ENCODE assay signal across 24 cellular contexts in the genomic region with DNA sequence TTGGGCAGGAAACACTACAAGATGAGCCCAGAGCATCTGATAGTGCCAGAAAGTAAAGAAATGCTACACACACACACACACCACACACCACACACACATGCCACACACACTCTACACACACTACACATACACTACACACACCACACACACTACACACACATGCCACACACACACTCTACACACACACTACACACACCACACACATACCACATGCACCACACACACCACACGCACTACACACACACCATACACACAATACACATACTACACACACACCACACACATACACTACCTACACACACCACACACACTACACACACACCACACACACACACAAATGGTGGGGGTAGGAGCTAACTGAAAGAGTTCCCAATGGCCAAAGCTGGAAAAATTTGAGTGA. TPM values are rescaled to one million over a fixed set of nuclear protein-coding genes. Genes with fewer than 3 reads are reported as not detected.
A peak's percentile ranks its signal among the peaks of the same experiment; 100 is the strongest.
DNase-seq lines count a peak whose midpoint lies in the region; FAIRE-seq and TF ChIP-seq lines count a peak whose summit lies in the region.
"Had no signal": no experiment of that assay in that cellular context is flagged by ENCODE, and none has a peak within 500 bp of the region (broad histone marks: within the 10 kb centered on the region; RNA-seq: fewer than 3 reads in every experiment).

No MANE protein-coding gene starts in this region.

- H2BK120ac ChIP-seq in H1 (replicated peaks; ENCODE audit: low read depth, low read length) (no peak overlapping the region), neuronal stem cell (ENCODE audit: low read depth, low read length) (no peak overlapping the region)

- H4K91ac ChIP-seq in H1 (replicated peaks; ENCODE audit: insufficient read length, low read length) (peak overlapping the region; percentile 90), neuronal stem cell (ENCODE audit: low read depth, low read length, poor library complexity) (peak overlapping the region; percentile 80)

- H3K27me3 Mint-ChIP-seq in CD8-positive, alpha-beta memory T cell = peaks cover 15 to 20% of the 10 kb centered on the region in 2 donors
- H3K27me3 Mint-ChIP-seq in activated CD4-positive, alpha-beta T cell treated with anti-CD3 and anti-CD28 coated beads, Interleukin-2, amount 10 ng/mL, durations not matched to agents 24 days and 14 days = peaks cover 38% of the 10 kb centered on the region

- H3K36me3 Mint-ChIP-seq in CD8-positive, alpha-beta memory T cell = no peaks in the 10 kb centered on the region
- no peaks in the 10 kb centered on the region for H3K36me3 Mint-ChIP-seq in activated CD4-positive, alpha-beta T cell treated with anti-CD3 and anti-CD28 coated beads, Interleukin-2, amount 10 ng/mL, durations not matched to agents 24 days and 14 days (ENCODE audit: low read depth)

- 0 out of 2 replicates have a peak, but pooled peaks cover 2% of the 10 kb centered on the region for H3K79me1 ChIP-seq in H1 (ENCODE audit: low read depth, low read length)
- no peaks in the 10 kb centered on the region for H3K79me1 ChIP-seq in neuronal stem cell (ENCODE audit: low read depth, low read length)

- POLR2A ChIA-PET in CD8-positive, alpha-beta memory T cell (lab: Charles Lee) = no interaction called here
- POLR2A ChIA-PET in H1 (lab: Charles Lee; ENCODE audit: partially characterized antibody) = interaction anchor here (1.6 kb wide), 1 partner anchor 11 kb away, joined by 4 read pairs; no protein-coding TSS in a partner anchor

- no peaks in the 10 kb centered on the region for H3K9me3 Mint-ChIP-seq in CD8-positive, alpha-beta memory T cell
- no peaks in the 10 kb centered on the region for H3K9me3 Mint-ChIP-seq in activated CD4-positive, alpha-beta T cell treated with anti-CD3 and anti-CD28 coated beads, Interleukin-2, amount 10 ng/mL, durations not matched to agents 24 days and 14 days

- 93% methylated on average over 1 of the region's 1 CpG; no CpG with 5 or more reads in 1 of the 2 experiments for WGBS in H1 (ENCODE audit: extremely low coverage in 1 of 2, insufficient coverage in 1 of 2, insufficient read length in 1 of 2, insufficient replicate concordance in 2 of 2, low coverage in 1 of 2, low lambda C conversion rate in 2 of 2, missing lambda C conversion rate in 1 of 2), 2 experiments
- WGBS in neuronal stem cell (ENCODE audit: extremely low coverage in 2 of 2, insufficient read length in 2 of 2, insufficient replicate concordance in 1 of 2), 2 donors = 100% methylated on average over 1 of the region's 1 CpG; no CpG with 5 or more reads in 1 of the 2 donors

- CTCF ChIA-PET in CD8-positive, alpha-beta memory T cell (lab: Charles Lee) = no interaction called here
- CTCF ChIA-PET in H1 (lab: Charles Lee; ENCODE audit: partially characterized antibody) = interaction anchor here (0.6 to 5.0 kb wide), 4 partner anchors 12 to 612 kb away, joined by 3 to 34 read pairs (median 10); no protein-coding TSS in a partner anchor

- H2BK15ac ChIP-seq in H1 (ENCODE audit: low read length) (peak overlapping the region; percentile 61), neuronal stem cell (ENCODE audit: low read length) (no peak overlapping the region)

- H2BK12ac ChIP-seq in H1 (ENCODE audit: low read depth, low read length) (peak overlapping the region; percentile 99), neuronal stem cell (ENCODE audit: low read length) (no peak overlapping the region)

- H4K8ac ChIP-seq in H1 (ENCODE audit: extremely low read depth, insufficient read depth, low read length) = peak overlapping the region; percentile 57; the same call in 1 of the 2 replicates
- H4K8ac ChIP-seq in neuronal stem cell (ENCODE audit: low read depth, low read length) = no peak overlapping the region

- H3K56ac ChIP-seq in H1 (replicated peaks; ENCODE audit: insufficient read length, low read depth, low read length) = peak overlapping the region; percentile 88

- peak overlapping the region; percentile 100; the same call in 1 of the 2 replicates for H2AK5ac ChIP-seq in H1 (ENCODE audit: low read depth, low read length)
- no peak overlapping the region for H2AK5ac ChIP-seq in neuronal stem cell (ENCODE audit: low read depth, low read length)

- no peak for TF ChIP-seq EP300 in H1 (IDR thresholded peaks at IDR 0.05; ENCODE audit: borderline replicate concordance in 1 of 2, low read depth in 2 of 2, low read length in 2 of 2)

- no peak for TF ChIP-seq CTCF in H1 (IDR thresholded peaks at IDR 0.05; ENCODE audit: control extremely low read depth in 1 of 3, insufficient read depth in 1 of 3, low read depth in 1 of 3, low read length in 3 of 3)

- peak overlapping the region; percentile 16 for H3K27ac ChIP-seq in CD8-positive, alpha-beta memory T cell (ENCODE audit: low read depth, low read length)
- H3K27ac ChIP-seq in H1 (ENCODE audit: low read depth, low read length) (no peak overlapping the region), neuronal stem cell (replicated peaks; ENCODE audit: low read length) (no peak overlapping the region)
- no peak overlapping the region for H3K27ac ChIP-seq in effector memory CD4-positive, alpha-beta T cell (ENCODE audit: insufficient read depth, low read length, poor library complexity, severe bottlenecking)
- H3K27ac ChIP-seq: HL-60, SJSA1 had no signal

- no peak for TF ChIP-seq RAD21 in H1 (IDR thresholded peaks at IDR 0.05 in 1 of 2, conservative IDR thresholded peaks at IDR 0.05 in 1 of 2; ENCODE audit: low read depth in 2 of 2, low read length in 2 of 2)

- intact Hi-C loops in activated CD4-positive, alpha-beta T cell treated with anti-CD3 and anti-CD28 coated beads, Interleukin-2, amount 10 ng/mL, durations not matched to agents 24 days and 14 days (cut with micrococcal nuclease) = loop anchor here (2.0 to 5.0 kb wide), 2 partner anchors 24 to 371 kb away; no protein-coding TSS in a partner anchor

- peaks cover 10 to 14% (median 12%) of the 10 kb centered on the region in 3 donors for H3K4me1 Mint-ChIP-seq in CD8-positive, alpha-beta memory T cell
- peaks cover 10% of the 10 kb centered on the region for H3K4me1 Mint-ChIP-seq in activated CD4-positive, alpha-beta T cell treated with anti-CD3 and anti-CD28 coated beads, Interleukin-2, amount 10 ng/mL, durations not matched to agents 24 days and 14 days

- H3K9ac ChIP-seq in H1 (replicated peaks in 1 of 4; ENCODE audit: extremely low read depth in 1 of 4, low read depth in 3 of 4, low read length in 3 of 4) = peak overlapping the region in 1 of 4 experiments; percentile 38; a peak in 1 of 7 replicates
- H3K9ac ChIP-seq in neuronal stem cell (ENCODE audit: low read depth, low read length, poor library complexity) = peak overlapping the region; percentile 38

- no peak overlapping the region for H3K14ac ChIP-seq in H1 (ENCODE audit: insufficient read length)
- peak overlapping the region; percentile 25 for H3K14ac ChIP-seq in neuronal stem cell (ENCODE audit: low read length)

- no peak overlapping the region for H3K23ac ChIP-seq in H1 (ENCODE audit: insufficient read length)
- H3K23ac ChIP-seq in neuronal stem cell (ENCODE audit: low read depth, low read length, poor library complexity) = peak overlapping the region; percentile 90

- no peaks in the 10 kb centered on the region for H3K9me3 ChIP-seq in CD8-positive, alpha-beta memory T cell (ENCODE audit: low read length)
- H3K9me3 ChIP-seq in H1 (ENCODE audit: insufficient read depth in 2 of 2, low read depth in 1 of 2, low read length in 1 of 2) (no peaks in the 10 kb centered on the region), neuronal stem cell (replicated peaks in 1 of 2; ENCODE audit: control insufficient read depth in 2 of 2, insufficient read depth in 1 of 2, low read depth in 1 of 2, low read length in 2 of 2) (peaks cover 0 to 3% of the 10 kb centered on the region in 2 donors)
- no peaks in the 10 kb centered on the region for H3K9me3 ChIP-seq in effector memory CD4-positive, alpha-beta T cell (ENCODE audit: control insufficient read depth, low read length)
- H3K9me3 ChIP-seq: BE2C, MG63, SJSA1 had no signal

- peaks cover 11% of the 10 kb centered on the region; the same call in 1 of the 2 replicates for H3K23me2 ChIP-seq in H1 (ENCODE audit: low read depth, low read length)

- H3K79me2 ChIP-seq in H1 (ENCODE audit: control insufficient read depth in 1 of 2, insufficient read depth in 2 of 2, low read length in 2 of 2) = no peaks in the 10 kb centered on the region

- FAIRE-seq in HTR-8/SVneo (lab: Jason Lieb, UNC) (peak; percentile 99), H1 (lab: Jason Lieb, UNC) (no peak)
- FAIRE-seq: GM18507 had no signal

- H3K4me2 ChIP-seq in H1 (ENCODE audit: insufficient read depth in 1 of 2, low read depth in 2 of 2, low read length in 2 of 2) (no peak overlapping the region), neuronal stem cell (ENCODE audit: insufficient read depth, low read length, poor library complexity, severe bottlenecking) (no peak overlapping the region)

- H3K4me3 Mint-ChIP-seq in CD8-positive, alpha-beta memory T cell = no peak overlapping the region
- no peak overlapping the region for H3K4me3 Mint-ChIP-seq in activated CD4-positive, alpha-beta T cell treated with anti-CD3 and anti-CD28 coated beads, Interleukin-2, amount 10 ng/mL, durations not matched to agents 24 days and 14 days
- H3K4me3 Mint-ChIP-seq: CD14-positive monocyte had no signal

- H3K27me3 ChIP-seq in CD8-positive, alpha-beta memory T cell (ENCODE audit: insufficient read depth, low read length, poor library complexity, severe bottlenecking) = peaks cover 6% of the 10 kb centered on the region
- H3K27me3 ChIP-seq in H1 (replicated peaks in 1 of 4; ENCODE audit: control insufficient read depth in 3 of 4, extremely low read depth in 1 of 4, insufficient read depth in 3 of 4, low read length in 3 of 4) = peaks cover 8 to 26% (median 22%) of the 10 kb centered on the region in 4 experiments
- peaks cover 0 to 20% (median 7%) of the 10 kb centered on the region in 3 experiments for H3K27me3 ChIP-seq in neuronal stem cell (ENCODE audit: control insufficient read depth in 3 of 3, insufficient read depth in 3 of 3, low read depth in 1 of 3, low read length in 3 of 3)
- H3K27me3 ChIP-seq in effector memory CD4-positive, alpha-beta T cell (replicated peaks; ENCODE audit: control insufficient read depth, insufficient read depth, low read length, poor library complexity, severe bottlenecking) = peaks cover 3% of the 10 kb centered on the region

- no peaks in the 10 kb centered on the region for H3K4me1 ChIP-seq in CD8-positive, alpha-beta memory T cell (ENCODE audit: insufficient read depth, low read length)
- H3K4me1 ChIP-seq in H1 (replicated peaks in 1 of 4; ENCODE audit: control insufficient read depth in 3 of 4, insufficient read depth in 4 of 4, low read length in 3 of 4) = peaks cover 0 to 13% (median 8%) of the 10 kb centered on the region in 4 experiments; a peak in 5 of 7 replicates
- H3K4me1 ChIP-seq in neuronal stem cell (ENCODE audit: control insufficient read depth in 2 of 2, insufficient read depth in 1 of 2, low read depth in 1 of 2, low read length in 2 of 2) = peaks cover 4 to 15% of the 10 kb centered on the region in 2 donors
- peaks cover 3% of the 10 kb centered on the region for H3K4me1 ChIP-seq in effector memory CD4-positive, alpha-beta T cell (ENCODE audit: control insufficient read depth, insufficient read depth, low read length, poor library complexity, severe bottlenecking)
- H3K4me1 ChIP-seq: BE2C had no signal

- no peaks in the 10 kb centered on the region for H3K36me3 ChIP-seq in CD8-positive, alpha-beta memory T cell (ENCODE audit: insufficient read depth, low read length)
- H3K36me3 ChIP-seq in H1 (ENCODE audit: control insufficient read depth in 2 of 4, insufficient read depth in 4 of 4, low read length in 3 of 4) = no peaks in the 10 kb centered on the region; a peak in 1 of 8 replicates
- peaks cover 0 to 3% of the 10 kb centered on the region in 2 donors for H3K36me3 ChIP-seq in neuronal stem cell (replicated peaks in 1 of 2; ENCODE audit: control insufficient read depth in 2 of 2, insufficient read depth in 2 of 2, low read length in 2 of 2)
- no peaks in the 10 kb centered on the region for H3K36me3 ChIP-seq in effector memory CD4-positive, alpha-beta T cell (ENCODE audit: control insufficient read depth, insufficient read depth, low read length)
- H3K36me3 ChIP-seq: BE2C, MG63, SJSA1 had no signal

- 0 out of 2 replicates have a peak overlapping the region, but pooled peaks have one; percentile 3 for H2BK5ac ChIP-seq in H1 (ENCODE audit: low read depth, low read length)
- H2BK5ac ChIP-seq in neuronal stem cell (ENCODE audit: low read length) = no peak overlapping the region

- no peak overlapping the region for H2AFZ ChIP-seq in H1 (ENCODE audit: low read length)
- no peak overlapping the region for H2AFZ ChIP-seq in neuronal stem cell (ENCODE audit: low read length)

- H3K4me3 ChIP-seq in CD8-positive, alpha-beta memory T cell (ENCODE audit: low read length) = no peak overlapping the region
- H3K4me3 ChIP-seq in H1 (ENCODE audit: extremely low read depth in 1 of 4, insufficient read depth in 2 of 4, low read depth in 3 of 4, low read length in 4 of 4) = no peak overlapping the region
- H3K4me3 ChIP-seq in neuronal stem cell (ENCODE audit: low read length in 2 of 2) = peak overlapping the region in 1 of 2 donors; percentile 62
- no peak overlapping the region for H3K4me3 ChIP-seq in effector memory CD4-positive, alpha-beta T cell (ENCODE audit: insufficient read depth, low read depth, low read length, poor library complexity, severe bottlenecking)
- H3K4me3 ChIP-seq: MG63, SJSA1 had no signal

- H3K4ac ChIP-seq in H1 (replicated peaks; ENCODE audit: insufficient read length, low read depth, low read length) (peak overlapping the region; percentile 88), neuronal stem cell (ENCODE audit: low read length) (no peak overlapping the region)

- H3K27ac Mint-ChIP-seq in CD8-positive, alpha-beta memory T cell = no peak overlapping the region
- H3K27ac Mint-ChIP-seq in activated CD4-positive, alpha-beta T cell treated with anti-CD3 and anti-CD28 coated beads, Interleukin-2, amount 10 ng/mL, durations not matched to agents 24 days and 14 days = no peak overlapping the region
- H3K27ac Mint-ChIP-seq: CD14-positive monocyte had no signal

- peaks cover 0 to 5% of the 10 kb centered on the region in 2 experiments for H4K20me1 ChIP-seq in H1 (replicated peaks in 1 of 2; ENCODE audit: control insufficient read depth in 1 of 2, insufficient read depth in 2 of 2, low read length in 2 of 2)

- DNase-seq in CD8-positive, alpha-beta memory T cell = no peak
- no peak for DNase-seq in HTR-8/SVneo (ENCODE audit: insufficient read length, low spot score)
- no peak for DNase-seq in H1 (ENCODE audit: low read depth in 1 of 2, low spot score in 2 of 2)
- DNase-seq in neuronal stem cell (ENCODE audit: low spot score) = no peak
- no peak for DNase-seq in effector memory CD4-positive, alpha-beta T cell
- DNase-seq in midbrain (lab: John Stamatoyannopoulos, UW) = no peak
- DNase-seq in activated CD4-positive, alpha-beta T cell treated with anti-CD3 and anti-CD28 coated beads, Interleukin-2, amount 10 ng/mL, durations not matched to agents 24 days and 14 days = no peak
- DNase-seq: 8988T; ACHN; BE2C; Calu3; DMS79 treated with DMSO at 0.1 percent for 48 hours; GOT3; KBM-7; MG63; NCI-H446 treated with DMSO at 0.1 percent for 48 hours; NCI-H82; NK-92 treated with Interleukin-12 subunit alpha and Interleukin-12 subunit beta, amount 100 ng/mL, for 24 hours; Right ventricle myocardium superior; RPMI8226 had no signal

- no peak overlapping the region for H4K5ac ChIP-seq in H1 (ENCODE audit: insufficient read length, low read depth, low read length)

- TF ChIP-seq POLR2A in H1 (IDR thresholded peaks at IDR 0.05; ENCODE audit: control extremely low read depth in 1 of 2, low read depth in 2 of 2, low read length in 2 of 2) = no peak

- H3K18ac ChIP-seq in H1 (ENCODE audit: extremely low read depth, low read length) (no peak overlapping the region), neuronal stem cell (ENCODE audit: low read length) (no peak overlapping the region)

- H2BK20ac ChIP-seq in H1 (ENCODE audit: low read length) = peak overlapping the region; percentile 53; the same call in 1 of the 2 replicates

RNA-seq across cellular contexts. Expression of a gene that starts 3.6 kb away (rescaled TPM):
- total RNA-seq in CD8-positive, alpha-beta memory T cell = under 1 TPM in 1 of 2 experiments, not detected in 1; 0.18 TPM
- polyA plus RNA-seq in CD8-positive, alpha-beta memory T cell = not detected
- total RNA-seq in H1 (2021; fragmentation: NEBNext Ultra II Directional; extraction: Animal tissue kit (Norgen Biotek cat#: 25700)) = 2.8 and 4.0 TPM in 2 replicates
- 6.4 and 7.8 TPM in 2 replicates for polyA plus RNA-seq in H1 (2011; rRNA removed)
- 6.9 TPM for polyA plus RNA-seq in H1 (2011; cell fraction: cytosol; rRNA removed)
- 35.6 TPM for polyA plus RNA-seq in H1 (2011; cell fraction: nucleus; rRNA removed)
- 6.5 to 8.5 TPM (median 7.9 TPM) in 4 replicates for polyA plus RNA-seq in H1 (2012, experiment 1 of 2)
- 2.8 TPM for polyA plus RNA-seq in H1 (2012, experiment 2 of 2)
- 4.5 TPM for polyA plus RNA-seq in H1 (2013, experiment 1 of 2)
- polyA plus RNA-seq in H1 (2013, experiment 2 of 2) = 3.7 TPM
- polyA minus RNA-seq in H1 (2011; rRNA and poly(A)+ RNA removed) = 1.4 and 1.5 TPM in 2 replicates
- 2.2 TPM for polyA minus RNA-seq in H1 (2011; cell fraction: cytosol; rRNA and poly(A)+ RNA removed)
- 4.7 TPM for polyA minus RNA-seq in H1 (2011; cell fraction: nucleus; rRNA and poly(A)+ RNA removed)
- 4.8 TPM for polyA plus RNA-seq in neuronal stem cell (2013, experiment 1 of 2)
- polyA plus RNA-seq in neuronal stem cell (2013, experiment 2 of 2) = 3.8 TPM
- 1.6 and 1.9 TPM in 2 replicates for total RNA-seq in activated CD4-positive, alpha-beta T cell treated with anti-CD3 and anti-CD28 coated beads, Interleukin-2, amount 10 ng/mL, durations not matched to agents 24 days and 14 days
- total RNA-seq: SJSA1 had no signal
- polyA plus RNA-seq: CD14-positive monocyte had no signal

RNA-seq across cellular contexts. Expression of a gene that starts 14.9 kb away (rescaled TPM):
- not detected for total RNA-seq in CD8-positive, alpha-beta memory T cell
- not detected for polyA plus RNA-seq in CD8-positive, alpha-beta memory T cell
- not detected in 2 replicates for total RNA-seq in H1 (2021; fragmentation: NEBNext Ultra II Directional; extraction: Animal tissue kit (Norgen Biotek cat#: 25700))
- 0.11 and 0.12 TPM in 2 replicates for polyA plus RNA-seq in H1 (2011; rRNA removed)
- 0.08 TPM for polyA plus RNA-seq in H1 (2011; cell fraction: cytosol; rRNA removed)
- polyA plus RNA-seq in H1 (2011; cell fraction: nucleus; rRNA removed) = 0.09 TPM
- polyA plus RNA-seq in H1 (2012, experiment 1 of 2) = 0.17 TPM in 1 of 4 replicates, not detected in the others
- not detected for polyA plus RNA-seq in H1 (2012, experiment 2 of 2)
- polyA plus RNA-seq in H1 (2013, experiment 1 of 2) = 0.08 TPM
- polyA plus RNA-seq in H1 (2013, experiment 2 of 2) = 0.04 TPM
- 0.17 TPM in 1 of 2 replicates, not detected in the other for polyA minus RNA-seq in H1 (2011; rRNA and poly(A)+ RNA removed)
- polyA minus RNA-seq in H1 (2011; cell fraction: cytosol; rRNA and poly(A)+ RNA removed) = not detected
- not detected for polyA minus RNA-seq in H1 (2011; cell fraction: nucleus; rRNA and poly(A)+ RNA removed)
- polyA plus RNA-seq in neuronal stem cell (2013, experiment 1 of 2) = 0.24 TPM
- polyA plus RNA-seq in neuronal stem cell (2013, experiment 2 of 2) = 0.10 TPM
- 0.12 TPM in 1 of 2 replicates, not detected in the other for total RNA-seq in activated CD4-positive, alpha-beta T cell treated with anti-CD3 and anti-CD28 coated beads, Interleukin-2, amount 10 ng/mL, durations not matched to agents 24 days and 14 days
- total RNA-seq: Calu3, SJSA1 had no signal
- polyA plus RNA-seq: CD14-positive monocyte had no signal

RNA-seq across cellular contexts. Expression of a gene that starts 37.5 kb away (rescaled TPM):
- not detected for total RNA-seq in CD8-positive, alpha-beta memory T cell
- polyA plus RNA-seq in CD8-positive, alpha-beta memory T cell = not detected
- total RNA-seq in H1 (2021; fragmentation: NEBNext Ultra II Directional; extraction: Animal tissue kit (Norgen Biotek cat#: 25700)) = 0.26 and 0.48 TPM in 2 replicates
- 0.06 TPM in 1 of 2 replicates, not detected in the other for polyA plus RNA-seq in H1 (2011; rRNA removed)
- polyA plus RNA-seq in H1 (2011; cell fraction: cytosol; rRNA removed) = 0.13 TPM
- polyA plus RNA-seq in H1 (2011; cell fraction: nucleus; rRNA removed) = 0.06 TPM
- 0.16 TPM in 1 of 4 replicates, not detected in the others for polyA plus RNA-seq in H1 (2012, experiment 1 of 2)
- not detected for polyA plus RNA-seq in H1 (2012, experiment 2 of 2)
- 0.16 TPM for polyA plus RNA-seq in H1 (2013, experiment 1 of 2)
- polyA plus RNA-seq in H1 (2013, experiment 2 of 2) = 0.07 TPM
- 0.56 TPM in 1 of 2 replicates, not detected in the other for polyA minus RNA-seq in H1 (2011; rRNA and poly(A)+ RNA removed)
- polyA minus RNA-seq in H1 (2011; cell fraction: cytosol; rRNA and poly(A)+ RNA removed) = not detected
- polyA minus RNA-seq in H1 (2011; cell fraction: nucleus; rRNA and poly(A)+ RNA removed) = not detected
- polyA plus RNA-seq in neuronal stem cell (2013, experiment 1 of 2) = 0.29 TPM
- polyA plus RNA-seq in neuronal stem cell (2013, experiment 2 of 2) = 0.15 TPM
- total RNA-seq in activated CD4-positive, alpha-beta T cell treated with anti-CD3 and anti-CD28 coated beads, Interleukin-2, amount 10 ng/mL, durations not matched to agents 24 days and 14 days = not detected in 2 replicates
- total RNA-seq: Calu3, Right ventricle myocardium superior had no signal
- polyA plus RNA-seq: CD14-positive monocyte had no signal
